24 cellular contexts compared by ENCODE assay signal in genomic region chr19:39878398-39878797, GRCh38.
"Had no signal": no experiment of that assay in that cellular context is flagged by ENCODE, and none has a peak within 500 bp of the region (broad histone marks: within the 10 kb centered on the region; RNA-seq: fewer than 3 reads in every experiment).

No MANE protein-coding gene starts in this region.

- FAIRE-seq: bronchial epithelial cell, TTC549 had no signal

- H3K27ac Mint-ChIP-seq: activated CD8-positive, alpha-beta memory T cell treated with anti-CD3 and anti-CD28 coated beads, Interleukin-2, amount 10 ng/mL, durations not matched to agents 7 days and 5 days; activated CD8-positive, alpha-beta T cell treated with anti-CD3 and anti-CD28 coated beads for 36 hours; activated naive CD8-positive, alpha-beta T cell treated with anti-CD3 and anti-CD28 coated beads for 36 hours; activated T-helper 2 cell treated with anti-CD3 and anti-CD28 coated beads, Interferon-gamma antibody, Interleukin-2, Interleukin-4, amounts not matched to agents 10 μg/mL and 5 μg/mL and 100 μg/mL, durations not matched to agents 14 hours and 24 hours and 36 hours had no signal

- H3K27me3 Mint-ChIP-seq: activated CD4-positive, alpha-beta T cell treated with anti-CD3 and anti-CD28 coated beads, Interleukin-2, amount 10 ng/mL, durations not matched to agents 7 days and 5 days; activated CD8-positive, alpha-beta memory T cell treated with anti-CD3 and anti-CD28 coated beads, Interleukin-2, amount 10 ng/mL, durations not matched to agents 7 days and 5 days; activated CD8-positive, alpha-beta T cell treated with anti-CD3 and anti-CD28 coated beads for 36 hours; activated naive CD8-positive, alpha-beta T cell treated with anti-CD3 and anti-CD28 coated beads for 36 hours; naive thymus-derived CD8-positive, alpha-beta T cell had no signal

- H3K27me3 ChIP-seq: ovary had no signal

- ATAC-seq: activated CD8-positive, alpha-beta memory T cell treated with anti-CD3 and anti-CD28 coated beads, Interleukin-2, amount 10 ng/mL, durations not matched to agents 7 days and 5 days; activated CD8-positive, alpha-beta T cell treated with anti-CD3 and anti-CD28 coated beads for 36 hours; gastrocnemius medialis had no signal

- H3K36me3 Mint-ChIP-seq: activated CD8-positive, alpha-beta memory T cell treated with anti-CD3 and anti-CD28 coated beads, Interleukin-2, amount 10 ng/mL, durations not matched to agents 7 days and 5 days had no signal

- H3K4me1 Mint-ChIP-seq: activated CD8-positive, alpha-beta memory T cell treated with anti-CD3 and anti-CD28 coated beads, Interleukin-2, amount 10 ng/mL, durations not matched to agents 7 days and 5 days; activated naive CD8-positive, alpha-beta T cell treated with anti-CD3 and anti-CD28 coated beads for 36 hours had no signal

- H3K9me3 ChIP-seq: esophagus squamous epithelium, gastrocnemius medialis, left ventricle myocardium inferior, ovary, prostate gland, spleen, thoracic aorta had no signal

- H3K4me3 Mint-ChIP-seq: activated CD4-positive, alpha-beta T cell treated with anti-CD3 and anti-CD28 coated beads, Interleukin-2, amount 10 ng/mL, durations not matched to agents 7 days and 5 days; activated CD8-positive, alpha-beta memory T cell treated with anti-CD3 and anti-CD28 coated beads, Interleukin-2, amount 10 ng/mL, durations not matched to agents 7 days and 5 days; activated CD8-positive, alpha-beta T cell treated with anti-CD3 and anti-CD28 coated beads for 36 hours; activated naive CD8-positive, alpha-beta T cell treated with anti-CD3 and anti-CD28 coated beads for 36 hours; naive thymus-derived CD8-positive, alpha-beta T cell had no signal

- H3K4me3 ChIP-seq: coronary artery, esophagus squamous epithelium, gastrocnemius medialis, left ventricle myocardium inferior, ovary, prostate gland, spleen, thoracic aorta had no signal

- H3K27ac ChIP-seq: coronary artery, esophagus squamous epithelium, gastrocnemius medialis, left ventricle myocardium inferior, ovary, prostate gland, spleen, thoracic aorta, WERI-Rb-1 had no signal

- H3K4me1 ChIP-seq: esophagus squamous epithelium, gastrocnemius medialis, left ventricle myocardium inferior, prostate gland, spleen had no signal

- H3K36me3 ChIP-seq: esophagus squamous epithelium, gastrocnemius medialis, left ventricle myocardium inferior, ovary, prostate gland, spleen, thoracic aorta, WERI-Rb-1 had no signal

- DNase-seq: activated CD4-positive, alpha-beta T cell treated with anti-CD3 and anti-CD28 coated beads, Interleukin-2, amount 10 ng/mL, durations not matched to agents 7 days and 5 days; activated CD4-positive, CD25-positive, alpha-beta regulatory T cell treated with anti-CD3 and anti-CD28 coated beads, Interleukin-2, amount 50 U/mL, for 72 hours; activated CD8-positive, alpha-beta memory T cell treated with anti-CD3 and anti-CD28 coated beads, Interleukin-2, amount 10 ng/mL, durations not matched to agents 7 days and 5 days; activated CD8-positive, alpha-beta T cell treated with anti-CD3 and anti-CD28 coated beads for 36 hours; activated naive CD4-positive, alpha-beta T cell treated with Interleukin-2 at 50 U/mL for 16 hours; activated naive CD8-positive, alpha-beta T cell treated with anti-CD3 and anti-CD28 coated beads for 36 hours; amygdala; cerebellar nuclear complex; esophagus squamous epithelium; gastrocnemius medialis; hippocampal formation; left ventricle myocardium inferior; ovary; stimulated activated CD4-positive, alpha-beta T cell treated with anti-CD3 and anti-CD28 coated beads, Interleukin-4, amount 100 ng/mL, for 1 hour; stimulated activated naive CD4-positive, alpha-beta T cell; WERI-Rb-1 had no signal
